Comparison of ENCODE assay signal across 9 cellular contexts in the genomic region with DNA sequence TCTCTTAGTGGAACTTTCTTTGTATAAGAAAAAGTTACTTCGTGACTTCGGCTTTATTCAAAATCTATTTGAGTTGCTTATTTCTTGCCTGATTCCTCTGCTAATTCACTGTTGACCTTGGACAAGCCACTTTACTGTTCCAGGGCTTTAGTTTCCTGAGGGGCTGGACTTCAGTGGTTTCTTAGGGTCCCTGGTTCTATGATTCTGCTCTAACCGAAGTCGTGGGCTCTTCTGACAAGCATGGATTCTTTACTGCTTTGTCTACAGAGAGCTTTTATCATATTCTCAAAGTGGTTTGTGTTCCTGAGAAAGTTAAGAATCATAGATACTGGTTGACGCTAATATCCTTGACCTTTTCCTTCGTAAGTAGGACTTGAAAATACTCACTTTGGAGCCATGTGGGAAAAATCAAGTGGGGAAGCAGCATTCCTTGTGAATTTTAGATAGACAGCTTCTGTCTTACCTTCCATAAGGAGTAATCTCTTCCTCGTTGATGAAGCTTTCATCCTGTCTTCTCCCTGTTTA. TPM values are rescaled to one million over a fixed set of nuclear protein-coding genes. Genes with fewer than 3 reads are reported as not detected.
DNase-seq lines count a peak whose midpoint lies in the region; ATAC-seq and TF ChIP-seq lines count a peak whose summit lies in the region.
"Had no signal": no experiment of that assay in that cellular context is flagged by ENCODE, and none has a peak within 500 bp of the region (broad histone marks: within the 10 kb centered on the region; RNA-seq: fewer than 3 reads in every experiment).

No MANE protein-coding gene starts in this region.

- no peak overlapping the region for H4K12ac ChIP-seq in trophoblast cell (ENCODE audit: low read depth, low read length)

- H3K14ac ChIP-seq in trophoblast cell (ENCODE audit: low read length): no peak overlapping the region

- no peaks in the 10 kb centered on the region for H3K27me3 ChIP-seq in DND-41 (ENCODE audit: insufficient read depth, low read length, poor library complexity)
- H3K27me3 ChIP-seq in OCI-LY3 (ENCODE audit: low read depth, low read length): no peaks in the 10 kb centered on the region
- H3K27me3 ChIP-seq in endocrine pancreas (ENCODE audit: control insufficient read depth, insufficient read depth, low read length): no peaks in the 10 kb centered on the region
- H3K27me3 ChIP-seq in trophoblast cell (ENCODE audit: insufficient read depth, low read length): no peaks in the 10 kb centered on the region

- no peak overlapping the region for H2AFZ ChIP-seq in DND-41 (ENCODE audit: low read depth, low read length)
- no peak overlapping the region for H2AFZ ChIP-seq in OCI-LY3 (ENCODE audit: low read depth, low read length)
- H2AFZ ChIP-seq in trophoblast cell (ENCODE audit: insufficient read depth, low read length, poor library complexity): no peak overlapping the region

- no peak overlapping the region for H2BK12ac ChIP-seq in trophoblast cell (ENCODE audit: low read length)

- no peak overlapping the region for H2AK5ac ChIP-seq in trophoblast cell (ENCODE audit: low read length)

- no peak overlapping the region for H4K91ac ChIP-seq in trophoblast cell (ENCODE audit: low read depth, low read length)

- TF ChIP-seq CTCF in DND-41 (IDR thresholded peaks at IDR 0.05; ENCODE audit: borderline replicate concordance, extremely low read depth, low read length, poor library complexity, severe bottlenecking) (no peak), OCI-LY3 (IDR thresholded peaks at IDR 0.05; ENCODE audit: low read depth, low read length) (no peak)

- H2BK120ac ChIP-seq in trophoblast cell (ENCODE audit: insufficient read depth, low read length, poor library complexity): no peak overlapping the region

- H3K9me3 ChIP-seq in DND-41 (ENCODE audit: insufficient read depth, low read length, severe bottlenecking) (no peaks in the 10 kb centered on the region), OCI-LY3 (ENCODE audit: insufficient read depth, low read length) (no peaks in the 10 kb centered on the region), endocrine pancreas (ENCODE audit: control insufficient read depth, low read length) (no peaks in the 10 kb centered on the region), trophoblast cell (ENCODE audit: insufficient read depth, low read depth, low read length) (no peaks in the 10 kb centered on the region)

- H3K9ac ChIP-seq in DND-41 (ENCODE audit: low read depth, low read length) (peak overlapping the region; percentile 84), OCI-LY3 (ENCODE audit: low read length) (no peak overlapping the region), endocrine pancreas (ENCODE audit: control insufficient read depth, insufficient read depth, low read length) (peak overlapping the region; percentile 51), trophoblast cell (ENCODE audit: low read length) (no peak overlapping the region)

- H3K18ac ChIP-seq in trophoblast cell (ENCODE audit: low read length): no peak overlapping the region

- no peaks in the 10 kb centered on the region for H3K36me3 ChIP-seq in DND-41 (ENCODE audit: insufficient read depth, low read length)
- no peaks in the 10 kb centered on the region for H3K36me3 ChIP-seq in OCI-LY3 (replicated peaks; ENCODE audit: low read depth, low read length)
- H3K36me3 ChIP-seq in endocrine pancreas (ENCODE audit: control insufficient read depth, insufficient read depth, low read length): no peaks in the 10 kb centered on the region
- H3K36me3 ChIP-seq in trophoblast cell (ENCODE audit: control insufficient read depth in 1 of 2, insufficient read depth in 2 of 2, low read length in 2 of 2): peaks cover 1 to 2% of the 10 kb centered on the region in 2 experiments

- H3K4me2 ChIP-seq in DND-41 (ENCODE audit: insufficient read depth, low read length): peak overlapping the region; percentile 84
- H3K4me2 ChIP-seq in OCI-LY3 (ENCODE audit: low read length): peak overlapping the region; percentile 97
- peak overlapping the region; percentile 98 for H3K4me2 ChIP-seq in trophoblast cell (ENCODE audit: low read length)

- H3K4me3 ChIP-seq in DND-41 (ENCODE audit: low read depth in 1 of 2, low read length in 2 of 2) (peak overlapping the region; percentile 54 to 68; a peak in 3 of 4 replicates), OCI-LY3 (ENCODE audit: low read length) (peak overlapping the region; percentile 86), endocrine pancreas (ENCODE audit: control insufficient read depth, insufficient read depth, low read length) (peak overlapping the region; percentile 90), trophoblast cell (ENCODE audit: low read depth, low read length) (no peak overlapping the region)

- H2BK5ac ChIP-seq in trophoblast cell (ENCODE audit: low read depth, low read length, poor library complexity): no peak overlapping the region

- peak overlapping the region; percentile 50 for H3K27ac ChIP-seq in DND-41 (ENCODE audit: low read length)
- H3K27ac ChIP-seq in OCI-LY3 (ENCODE audit: low read length): no peak overlapping the region
- no peak overlapping the region for H3K27ac ChIP-seq in trophoblast cell (ENCODE audit: low read depth, low read length)

- H3K23ac ChIP-seq in trophoblast cell (ENCODE audit: low read length): no peak overlapping the region

- peaks cover 10% of the 10 kb centered on the region for H3K79me1 ChIP-seq in trophoblast cell (ENCODE audit: low read length)

- ATAC-seq in DND-41 (ENCODE audit: insufficient read depth, low read depth) (no peak), HG03196 (IDR thresholded peaks at IDR 0.05; ENCODE audit: unreplicated experiment) (no peak), HG03432 (IDR thresholded peaks at IDR 0.05; ENCODE audit: unreplicated experiment) (no peak)

- H3K4ac ChIP-seq in trophoblast cell (ENCODE audit: low read depth, low read length): no peak overlapping the region

- H3K4me1 ChIP-seq in DND-41 (ENCODE audit: insufficient read depth, low read length) (peaks cover 45% of the 10 kb centered on the region), OCI-LY3 (ENCODE audit: low read length) (peaks cover 23% of the 10 kb centered on the region), endocrine pancreas (ENCODE audit: control insufficient read depth, insufficient read depth, low read length) (peaks cover 10% of the 10 kb centered on the region), trophoblast cell (ENCODE audit: control insufficient read depth in 1 of 2, insufficient read depth in 2 of 2, low read length in 2 of 2) (peaks cover 4% of the 10 kb centered on the region in 2 experiments)

- H4K20me1 ChIP-seq in DND-41 (ENCODE audit: insufficient read depth, low read length): no peaks in the 10 kb centered on the region
- no peaks in the 10 kb centered on the region for H4K20me1 ChIP-seq in OCI-LY3 (ENCODE audit: insufficient read depth, low read length)

- DNase-seq in DND-41 (no peak), trophoblast cell (peak in 1 of 2 donors; percentile 29), NK-92 (lab: John Stamatoyannopoulos, UW; ENCODE audit: unreplicated experiment) (no peak), NOMO-1 (lab: John Stamatoyannopoulos, UW; ENCODE audit: unreplicated experiment in 2 of 2) (no peak)
- DNase-seq: NCI-H2029 treated with DMSO at 0.1 percent for 48 hours had no signal

- H3K79me2 ChIP-seq in DND-41 (ENCODE audit: insufficient read depth, low read length) (peaks cover 54% of the 10 kb centered on the region), OCI-LY3 (ENCODE audit: low read length) (peaks cover 51% of the 10 kb centered on the region), trophoblast cell (ENCODE audit: control insufficient read depth, insufficient read depth, low read length, poor library complexity) (peaks cover 9% of the 10 kb centered on the region)

- H4K8ac ChIP-seq in trophoblast cell (ENCODE audit: low read depth, low read length): no peak overlapping the region

- WGBS in trophoblast cell (ENCODE audit: extremely low coverage, insufficient coverage, insufficient read length): no CpG with 5 or more reads among the region's 7 CpGs

RNA-seq across cellular contexts. Expression of gene EXOSC2, which starts 21.1 kb away (rescaled TPM):
- polyA plus RNA-seq in trophoblast cell (2013): 9.5 and 9.8 TPM in 2 replicates

RNA-seq across cellular contexts. Expression of gene PRDM12, which starts 50.3 kb away (rescaled TPM):
- polyA plus RNA-seq in trophoblast cell (2013): 0.01 TPM in 1 of 2 replicates, not detected in the other

Comparison
In these comparisons a context has a peak if more than half of its experiments do, and no peak if none do; other contexts are left out.
1. H3K9ac ChIP-seq: peak in DND-41 (single experiment) and endocrine pancreas (single experiment); none in OCI-LY3 (single experiment) and trophoblast cell (single experiment).
2. Peak in every context shown above with its lines, with median percentiles within 50 percentile points of each other: H3K4me2 ChIP-seq.